1 cellular context compared by ENCODE assay signal in the genomic region with DNA sequence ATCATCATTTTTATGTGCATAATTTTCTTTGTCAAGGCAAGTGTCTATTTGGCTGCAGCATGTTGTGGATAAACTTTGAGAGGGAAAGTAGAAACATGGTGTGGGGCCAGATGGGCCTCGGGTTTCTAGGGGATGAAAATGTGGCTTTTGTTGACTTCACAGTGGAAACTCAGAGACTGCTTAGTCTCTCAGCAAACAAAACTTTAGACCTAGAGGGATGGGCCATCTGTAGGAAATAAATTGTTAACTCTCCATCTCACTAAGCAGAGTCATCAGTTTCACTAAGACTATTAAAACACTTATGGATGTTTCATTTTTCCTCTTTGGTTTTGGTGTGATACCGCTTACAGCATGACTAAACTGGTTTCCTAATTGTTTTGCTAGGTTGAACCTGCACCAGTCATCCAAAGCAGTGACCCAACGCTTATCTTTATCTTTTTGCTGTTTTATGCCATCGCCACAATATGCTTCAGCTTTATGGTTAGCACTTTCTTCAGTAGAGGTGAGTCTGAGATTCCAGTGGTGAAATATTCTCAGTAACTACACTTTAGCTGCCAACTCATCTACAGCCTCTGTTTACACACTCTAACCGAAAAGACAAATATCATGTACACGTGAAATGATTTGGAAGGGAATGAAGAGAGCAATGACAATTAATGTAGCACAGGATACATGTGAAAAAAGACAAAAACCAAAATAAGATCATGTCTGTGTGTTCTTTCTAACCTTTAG.
TF ChIP-seq lines count a peak whose summit lies in the region.

No MANE protein-coding gene starts in this region.

TF ChIP-seq in HepG2, 621 proteins besides CTCF, POLR2A, EP300 and RAD21 (continued from another document and continues in another):
- TF ChIP-seq RXRA (CRISPR knock-in tag; IDR thresholded peaks at IDR 0.05) (no peak), ZKSCAN1 (IDR thresholded peaks at IDR 0.05; ENCODE audit: low read length) (no peak), CEBPG (CRISPR knock-in tag; IDR thresholded peaks at IDR 0.05) (no peak), YEATS2 (CRISPR knock-in tag; IDR thresholded peaks at IDR 0.05; ENCODE audit: borderline replicate concordance) (no peak), ZNF280B (CRISPR knock-in tag; IDR thresholded peaks at IDR 0.05; ENCODE audit: borderline replicate concordance) (no peak), HNRNPH1 (optimal IDR thresholded peaks at IDR 0.05; ENCODE audit: low read depth, low read length) (no peak), ZNF460 (CRISPR knock-in tag; IDR thresholded peaks at IDR 0.05; ENCODE audit: borderline replicate concordance) (no peak), MTF1 (CRISPR knock-in tag; IDR thresholded peaks at IDR 0.05) (no peak), RFXANK (CRISPR knock-in tag; IDR thresholded peaks at IDR 0.05) (0 out of 2 replicates have a peak, but pooled peaks have one; percentile 45), ZNF841 (CRISPR knock-in tag; IDR thresholded peaks at IDR 0.05; ENCODE audit: borderline replicate concordance) (no peak), ZSCAN30 (CRISPR knock-in tag; IDR thresholded peaks at IDR 0.05) (no peak), ZNF816 (CRISPR knock-in tag; IDR thresholded peaks at IDR 0.05; ENCODE audit: borderline replicate concordance) (peak; percentile 48; the same call in 1 of the 2 replicates), SSRP1 (CRISPR knock-in tag; IDR thresholded peaks at IDR 0.05) (no peak; the same call in 1 of the 2 replicates), U2AF1 (optimal IDR thresholded peaks at IDR 0.05; ENCODE audit: low read depth, low read length) (no peak), MTERF4 (CRISPR knock-in tag; IDR thresholded peaks at IDR 0.05) (no peak), ZNF589 (CRISPR knock-in tag; conservative IDR thresholded peaks at IDR 0.05) (no peak), ZBED4 (CRISPR knock-in tag; IDR thresholded peaks at IDR 0.05; ENCODE audit: borderline replicate concordance) (no peak), MXD4 (CRISPR knock-in tag; IDR thresholded peaks at IDR 0.05) (no peak), NBN (conservative IDR thresholded peaks at IDR 0.05) (no peak), ZNF614 (CRISPR knock-in tag; IDR thresholded peaks at IDR 0.05; ENCODE audit: borderline replicate concordance) (no peak), HOXA5 (CRISPR knock-in tag; IDR thresholded peaks at IDR 0.05) (peak; percentile 68), ZNF878 (CRISPR knock-in tag; IDR thresholded peaks at IDR 0.05) (no peak; the same call in 1 of the 2 replicates), ZNF335 (CRISPR knock-in tag; IDR thresholded peaks at IDR 0.05) (no peak; the same call in 1 of the 2 replicates), ZNF256 (CRISPR knock-in tag; conservative IDR thresholded peaks at IDR 0.05) (no peak; the same call in 1 of the 2 replicates), ZNF282 (IDR thresholded peaks at IDR 0.05; ENCODE audit: partially characterized antibody) (no peak), CHD4 (IDR thresholded peaks at IDR 0.05; ENCODE audit: borderline replicate concordance, low read length) (0 out of 2 replicates have a peak, but pooled peaks have one; percentile 10), ZBTB37 (CRISPR knock-in tag; IDR thresholded peaks at IDR 0.05) (no peak), MEIS1 (CRISPR knock-in tag; IDR thresholded peaks at IDR 0.05; ENCODE audit: borderline replicate concordance) (0 out of 2 replicates have a peak, but pooled peaks have one; percentile 38), CBX5 (CRISPR knock-in tag; IDR thresholded peaks at IDR 0.05; ENCODE audit: borderline replicate concordance) (no peak), ZNF251 (CRISPR knock-in tag; IDR thresholded peaks at IDR 0.05) (no peak), ZNF768 (CRISPR knock-in tag; IDR thresholded peaks at IDR 0.05) (no peak), NCOA2 (CRISPR knock-in tag; IDR thresholded peaks at IDR 0.05) (no peak), ZNF20 (CRISPR knock-in tag; IDR thresholded peaks at IDR 0.05) (no peak), ATAD3A (CRISPR knock-in tag; IDR thresholded peaks at IDR 0.05) (no peak), DRAP1 (CRISPR knock-in tag; IDR thresholded peaks at IDR 0.05) (no peak; the same call in none of the 2 replicates), ZNF326 (CRISPR knock-in tag; IDR thresholded peaks at IDR 0.05; ENCODE audit: borderline replicate concordance) (no peak), REL (CRISPR knock-in tag; conservative IDR thresholded peaks at IDR 0.05) (no peak), ZNF296 (CRISPR knock-in tag; conservative IDR thresholded peaks at IDR 0.05) (no peak), ZFP90 (CRISPR knock-in tag; IDR thresholded peaks at IDR 0.05; ENCODE audit: borderline replicate concordance) (0 out of 2 replicates have a peak, but pooled peaks have one; percentile 65), NONO (IDR thresholded peaks at IDR 0.05) (no peak), NONO (CRISPR knock-in tag; conservative IDR thresholded peaks at IDR 0.05) (no peak), HMGA1 (CRISPR knock-in tag; conservative IDR thresholded peaks at IDR 0.05) (no peak), IRF1 (CRISPR knock-in tag; IDR thresholded peaks at IDR 0.05; ENCODE audit: low read depth) (no peak)
- TF ChIP-seq, protein P1, sequence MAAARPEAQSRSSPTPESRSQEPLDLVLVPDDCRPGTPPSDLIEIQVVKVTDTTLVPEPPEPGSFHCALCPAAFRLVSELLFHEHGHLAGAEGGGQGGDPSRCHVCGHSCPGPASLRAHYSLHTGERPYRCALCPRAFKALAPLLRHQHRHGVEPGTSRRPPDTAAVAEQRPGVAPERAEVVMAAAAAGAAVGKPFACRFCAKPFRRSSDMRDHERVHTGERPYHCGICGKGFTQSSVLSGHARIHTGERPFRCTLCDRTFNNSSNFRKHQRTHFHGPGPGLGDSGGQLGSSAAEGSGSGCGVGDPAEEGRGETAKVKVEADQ (CRISPR knock-in tag; IDR thresholded peaks at IDR 0.05; ENCODE audit: borderline replicate concordance), result peak; percentile 65; the same call in 1 of the 2 replicates
- TF ChIP-seq, protein P2, sequence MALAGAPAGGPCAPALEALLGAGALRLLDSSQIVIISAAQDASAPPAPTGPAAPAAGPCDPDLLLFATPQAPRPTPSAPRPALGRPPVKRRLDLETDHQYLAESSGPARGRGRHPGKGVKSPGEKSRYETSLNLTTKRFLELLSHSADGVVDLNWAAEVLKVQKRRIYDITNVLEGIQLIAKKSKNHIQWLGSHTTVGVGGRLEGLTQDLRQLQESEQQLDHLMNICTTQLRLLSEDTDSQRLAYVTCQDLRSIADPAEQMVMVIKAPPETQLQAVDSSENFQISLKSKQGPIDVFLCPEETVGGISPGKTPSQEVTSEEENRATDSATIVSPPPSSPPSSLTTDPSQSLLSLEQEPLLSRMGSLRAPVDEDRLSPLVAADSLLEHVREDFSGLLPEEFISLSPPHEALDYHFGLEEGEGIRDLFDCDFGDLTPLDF (CRISPR knock-in tag; IDR thresholded peaks at IDR 0.05), result no peak
- TF ChIP-seq, protein P3, sequence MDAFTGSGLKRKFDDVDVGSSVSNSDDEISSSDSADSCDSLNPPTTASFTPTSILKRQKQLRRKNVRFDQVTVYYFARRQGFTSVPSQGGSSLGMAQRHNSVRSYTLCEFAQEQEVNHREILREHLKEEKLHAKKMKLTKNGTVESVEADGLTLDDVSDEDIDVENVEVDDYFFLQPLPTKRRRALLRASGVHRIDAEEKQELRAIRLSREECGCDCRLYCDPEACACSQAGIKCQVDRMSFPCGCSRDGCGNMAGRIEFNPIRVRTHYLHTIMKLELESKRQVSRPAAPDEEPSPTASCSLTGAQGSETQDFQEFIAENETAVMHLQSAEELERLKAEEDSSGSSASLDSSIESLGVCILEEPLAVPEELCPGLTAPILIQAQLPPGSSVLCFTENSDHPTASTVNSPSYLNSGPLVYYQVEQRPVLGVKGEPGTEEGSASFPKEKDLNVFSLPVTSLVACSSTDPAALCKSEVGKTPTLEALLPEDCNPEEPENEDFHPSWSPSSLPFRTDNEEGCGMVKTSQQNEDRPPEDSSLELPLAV (CRISPR knock-in tag; conservative IDR thresholded peaks at IDR 0.05; ENCODE audit: low read depth), result no peak
- TF ChIP-seq, protein P4, sequence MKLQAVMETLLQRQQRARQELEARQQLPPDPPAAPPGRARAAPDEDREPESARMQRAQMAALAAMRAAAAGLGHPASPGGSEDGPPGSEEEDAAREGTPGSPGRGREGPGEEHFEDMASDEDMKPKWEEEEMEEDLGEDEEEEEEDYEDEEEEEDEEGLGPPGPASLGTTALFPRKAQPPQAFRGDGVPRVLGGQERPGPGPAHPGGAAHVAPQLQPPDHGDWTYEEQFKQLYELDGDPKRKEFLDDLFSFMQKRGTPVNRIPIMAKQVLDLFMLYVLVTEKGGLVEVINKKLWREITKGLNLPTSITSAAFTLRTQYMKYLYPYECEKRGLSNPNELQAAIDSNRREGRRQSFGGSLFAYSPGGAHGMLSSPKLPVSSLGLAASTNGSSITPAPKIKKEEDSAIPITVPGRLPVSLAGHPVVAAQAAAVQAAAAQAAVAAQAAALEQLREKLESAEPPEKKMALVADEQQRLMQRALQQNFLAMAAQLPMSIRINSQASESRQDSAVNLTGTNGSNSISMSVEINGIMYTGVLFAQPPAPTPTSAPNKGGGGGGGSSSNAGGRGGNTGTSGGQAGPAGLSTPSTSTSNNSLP (IDR thresholded peaks at IDR 0.05; ENCODE audit: low read depth, low read length), result no peak
- TF ChIP-seq, protein P5, sequence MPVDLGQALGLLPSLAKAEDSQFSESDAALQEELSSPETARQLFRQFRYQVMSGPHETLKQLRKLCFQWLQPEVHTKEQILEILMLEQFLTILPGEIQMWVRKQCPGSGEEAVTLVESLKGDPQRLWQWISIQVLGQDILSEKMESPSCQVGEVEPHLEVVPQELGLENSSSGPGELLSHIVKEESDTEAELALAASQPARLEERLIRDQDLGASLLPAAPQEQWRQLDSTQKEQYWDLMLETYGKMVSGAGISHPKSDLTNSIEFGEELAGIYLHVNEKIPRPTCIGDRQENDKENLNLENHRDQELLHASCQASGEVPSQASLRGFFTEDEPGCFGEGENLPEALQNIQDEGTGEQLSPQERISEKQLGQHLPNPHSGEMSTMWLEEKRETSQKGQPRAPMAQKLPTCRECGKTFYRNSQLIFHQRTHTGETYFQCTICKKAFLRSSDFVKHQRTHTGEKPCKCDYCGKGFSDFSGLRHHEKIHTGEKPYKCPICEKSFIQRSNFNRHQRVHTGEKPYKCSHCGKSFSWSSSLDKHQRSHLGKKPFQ (CRISPR knock-in tag; IDR thresholded peaks at IDR 0.05; ENCODE audit: insufficient replicate concordance), result no peak
